Comparison of ENCODE assay signal across 9 cellular contexts in genomic region chr17:76147211-76148014, GRCh38. TPM values are rescaled to one million over a fixed set of nuclear protein-coding genes. Genes with fewer than 3 reads are reported as not detected.
A peak's percentile ranks its signal among the peaks of the same experiment; 100 is the strongest.
DNase-seq lines count a peak whose midpoint lies in the region; ATAC-seq, FAIRE-seq and TF ChIP-seq lines count a peak whose summit lies in the region.
"Had no signal": no experiment of that assay in that cellular context is flagged by ENCODE, and none has a peak within 500 bp of the region (broad histone marks: within the 10 kb centered on the region; RNA-seq: fewer than 3 reads in every experiment).

No MANE protein-coding gene starts in this region.

- H3K36me3 ChIP-seq in lung (ENCODE audit: control insufficient read depth in 2 of 2, insufficient read depth in 2 of 2, low read length in 2 of 2) = peaks cover 0 to 2% of the 10 kb centered on the region in 2 donors

- peak; percentile 27 for TF ChIP-seq CTCF in lung (IDR thresholded peaks at IDR 0.05; ENCODE audit: control extremely low read depth, extremely low read depth)

- peak overlapping the region; percentile 93 for H3K27ac Mint-ChIP-seq in activated naive CD8-positive, alpha-beta T cell treated with anti-CD3 and anti-CD28 coated beads for 36 hours

- peaks cover 65% of the 10 kb centered on the region for H3K4me1 Mint-ChIP-seq in activated naive CD8-positive, alpha-beta T cell treated with anti-CD3 and anti-CD28 coated beads for 36 hours

- WGBS in lung, 2 donors = 80% methylated on average over 13 of the region's 13 CpGs

- FAIRE-seq in frontal cortex (lab: Jason Lieb, UNC) = no peak
- FAIRE-seq: TTC549 had no signal

- no peak overlapping the region for H3K4me3 Mint-ChIP-seq in activated naive CD8-positive, alpha-beta T cell treated with anti-CD3 and anti-CD28 coated beads for 36 hours

- DNase-seq in DMS53 (lab: John Stamatoyannopoulos, UW) (peak; percentile 72), M059J (ENCODE audit: low read depth) (peak; percentile 22), lung (ENCODE audit: low spot score) (no peak), frontal cortex (ENCODE audit: low spot score in 2 of 2) (no peak), NCI-H1930 (lab: John Stamatoyannopoulos, UW) (no peak)
- DNase-seq in activated naive CD8-positive, alpha-beta T cell treated with anti-CD3 and anti-CD28 coated beads for 36 hours = no peak

- no peak for ATAC-seq in lung (ENCODE audit: insufficient read depth, low FRiP score)
- no peak for ATAC-seq in HG02798 (IDR thresholded peaks at IDR 0.05; ENCODE audit: poor library complexity, unreplicated experiment)
- no peak for ATAC-seq in GM19463 (IDR thresholded peaks at IDR 0.05; ENCODE audit: unreplicated experiment)

- H3K36me3 Mint-ChIP-seq in activated naive CD8-positive, alpha-beta T cell treated with anti-CD3 and anti-CD28 coated beads for 36 hours = peaks cover 40% of the 10 kb centered on the region

- no peaks in the 10 kb centered on the region for H3K27me3 ChIP-seq in lung (ENCODE audit: control insufficient read depth, insufficient read depth)

- peaks cover 0 to 11% of the 10 kb centered on the region in 2 donors for H3K4me1 ChIP-seq in lung (ENCODE audit: control insufficient read depth in 2 of 2, insufficient read depth in 2 of 2, low read length in 2 of 2)

- H3K27ac ChIP-seq in lung (ENCODE audit: low read depth in 1 of 2, low read length in 1 of 2) = no peak overlapping the region

- H3K4me3 ChIP-seq in lung = no peak overlapping the region

- no peaks in the 10 kb centered on the region for H3K9me3 Mint-ChIP-seq in activated naive CD8-positive, alpha-beta T cell treated with anti-CD3 and anti-CD28 coated beads for 36 hours

- H3K27me3 Mint-ChIP-seq in activated naive CD8-positive, alpha-beta T cell treated with anti-CD3 and anti-CD28 coated beads for 36 hours = no peaks in the 10 kb centered on the region

- H3K9me3 ChIP-seq in lung (ENCODE audit: control insufficient read depth in 2 of 2, insufficient read depth in 1 of 2, low read length in 1 of 2) = no peaks in the 10 kb centered on the region

RNA-seq across cellular contexts. Expression of gene FOXJ1, which starts 6.4 kb away (rescaled TPM):
- total RNA-seq in M059J (2014; rRNA removed; shearing (Covaris generic)) = not detected in 2 replicates
- total RNA-seq in activated naive CD8-positive, alpha-beta T cell treated with anti-CD3 and anti-CD28 coated beads for 36 hours = 1 to 10 TPM; 7.5 to 7.8 TPM
- total RNA-seq in lung = 10 to 100 TPM; 66.1 to 95.0 TPM
- polyA plus RNA-seq in lung = 10 to 100 TPM; 32.5 to 34.5 TPM
- 0.82 TPM for total RNA-seq in frontal cortex

RNA-seq across cellular contexts. Expression of gene EXOC7, which starts 43.8 kb away (rescaled TPM):
- total RNA-seq in M059J (2014; rRNA removed; shearing (Covaris generic)) = 39.0 and 69.9 TPM in 2 replicates
- total RNA-seq in activated naive CD8-positive, alpha-beta T cell treated with anti-CD3 and anti-CD28 coated beads for 36 hours = 10 to 100 TPM; 81.2 to 88.1 TPM
- 100 to 1,000 TPM; 109 to 111 TPM for total RNA-seq in lung
- polyA plus RNA-seq in lung = 10 to 100 TPM; 49.9 to 52.3 TPM
- 112 TPM for total RNA-seq in frontal cortex

Comparison
In these comparisons a context has a peak if more than half of its experiments do, and no peak if none do; other contexts are left out.
1. DNase-seq: peak in DMS53 (single experiment) and M059J (single experiment); none in activated naive CD8-positive, alpha-beta T cell treated with anti-CD3 and anti-CD28 coated beads for 36 hours (single experiment), lung (single experiment), frontal cortex (0 of 2) and NCI-H1930 (0 of 2).
2. RNA of gene FOXJ1, which starts 6.4 kb away (total RNA-seq): 66.1 to 95.0 TPM in lung; 7.5 to 7.8 TPM in activated naive CD8-positive, alpha-beta T cell treated with anti-CD3 and anti-CD28 coated beads for 36 hours, 0.82 TPM in frontal cortex (single experiment) and not detected in M059J; every median in the first group is over 4 times any median in the second.